Comparison of ENCODE assay signal across 18 cellular contexts in genomic region chr19:6209680-6210079, GRCh38.
"Had no signal": no experiment of that assay in that cellular context is flagged by ENCODE, and none has a peak within 500 bp of the region (broad histone marks: within the 10 kb centered on the region; RNA-seq: fewer than 3 reads in every experiment).

No MANE protein-coding gene starts in this region.

- H3K27me3 ChIP-seq: cardiac muscle cell, spleen, stomach, suprapubic skin, vagina had no signal

- H3K4me1 Mint-ChIP-seq: activated CD4-positive, alpha-beta T cell treated with anti-CD3 and anti-CD28 coated beads, Interleukin-2, amount 10 ng/mL, durations not matched to agents 7 days and 5 days; activated naive CD8-positive, alpha-beta T cell treated with anti-CD3 and anti-CD28 coated beads, Interleukin-2, amount 50 U/mL, for 24 hours had no signal

- H3K27ac Mint-ChIP-seq: activated CD4-positive, alpha-beta T cell treated with anti-CD3 and anti-CD28 coated beads, Interleukin-2, amount 10 ng/mL, durations not matched to agents 7 days and 5 days; activated CD8-positive, alpha-beta T cell treated with anti-CD3 and anti-CD28 coated beads for 36 hours; activated naive CD8-positive, alpha-beta T cell treated with anti-CD3 and anti-CD28 coated beads, Interleukin-2, amount 50 U/mL, for 24 hours; activated T-helper 1 cell treated with anti-CD3 and anti-CD28 coated beads, Interleukin-12 subunit alpha, Interleukin-12 subunit beta, Interleukin-2, Interleukin-4 antibody, amounts not matched to agents 30 ng/mL and 10 ng/mL and 1 ng/mL, durations not matched to agents 14 hours and 24 hours and 36 hours; memory B cell; natural killer cell treated with Interleukin-12 subunit alpha and Interleukin-12 subunit beta and Interleukin-15 and Interleukin-18, amount 100 ng/mL, for 72 hours had no signal

- H3K27ac ChIP-seq: suprapubic skin, vagina had no signal

- H3K4me3 ChIP-seq: cardiac muscle cell, spleen, stomach, suprapubic skin, vagina had no signal

- H3K36me3 Mint-ChIP-seq: natural killer cell treated with Interleukin-12 subunit alpha and Interleukin-12 subunit beta and Interleukin-15 and Interleukin-18, amount 100 ng/mL, for 72 hours had no signal

- H3K4me3 Mint-ChIP-seq: activated CD4-positive, alpha-beta T cell treated with anti-CD3 and anti-CD28 coated beads, Interleukin-2, amount 10 ng/mL, durations not matched to agents 7 days and 5 days; activated CD8-positive, alpha-beta T cell treated with anti-CD3 and anti-CD28 coated beads for 36 hours; activated naive CD8-positive, alpha-beta T cell treated with anti-CD3 and anti-CD28 coated beads, Interleukin-2, amount 50 U/mL, for 24 hours; activated T-helper 1 cell treated with anti-CD3 and anti-CD28 coated beads, Interleukin-12 subunit alpha, Interleukin-12 subunit beta, Interleukin-2, Interleukin-4 antibody, amounts not matched to agents 30 ng/mL and 10 ng/mL and 1 ng/mL, durations not matched to agents 14 hours and 24 hours and 36 hours; memory B cell; natural killer cell treated with Interleukin-12 subunit alpha and Interleukin-12 subunit beta and Interleukin-15 and Interleukin-18, amount 100 ng/mL, for 72 hours had no signal

- H3K4me1 ChIP-seq: stomach, suprapubic skin, vagina had no signal

- DNase-seq: activated CD4-positive, alpha-beta T cell treated with anti-CD3 and anti-CD28 coated beads, Interleukin-2, amount 10 ng/mL, durations not matched to agents 7 days and 5 days; activated CD8-positive, alpha-beta T cell treated with anti-CD3 and anti-CD28 coated beads for 36 hours; activated gamma-delta T cell; activated naive CD4-positive, alpha-beta T cell treated with anti-CD3 and anti-CD28 coated beads, Interleukin-2, amount 50 U/mL, for 16 hours; activated naive CD8-positive, alpha-beta T cell treated with anti-CD3 and anti-CD28 coated beads, Interleukin-2, amount 50 U/mL, for 24 hours; left colon; retina; spleen; stimulated activated CD4-positive, alpha-beta T cell treated with anti-CD3 and anti-CD28 coated beads, Interleukin-4, amount 100 ng/mL, for 1 hour; stomach; trophoblast cell had no signal

- H3K27me3 Mint-ChIP-seq: activated CD4-positive, alpha-beta T cell treated with anti-CD3 and anti-CD28 coated beads, Interleukin-2, amount 10 ng/mL, durations not matched to agents 7 days and 5 days; activated CD8-positive, alpha-beta T cell treated with anti-CD3 and anti-CD28 coated beads for 36 hours; activated naive CD8-positive, alpha-beta T cell treated with anti-CD3 and anti-CD28 coated beads, Interleukin-2, amount 50 U/mL, for 24 hours; natural killer cell treated with Interleukin-12 subunit alpha and Interleukin-12 subunit beta and Interleukin-15 and Interleukin-18, amount 100 ng/mL, for 72 hours had no signal

- H3K9me3 Mint-ChIP-seq: activated CD4-positive, alpha-beta T cell treated with anti-CD3 and anti-CD28 coated beads, Interleukin-2, amount 10 ng/mL, durations not matched to agents 7 days and 5 days; activated CD8-positive, alpha-beta T cell treated with anti-CD3 and anti-CD28 coated beads for 36 hours; activated naive CD8-positive, alpha-beta T cell treated with anti-CD3 and anti-CD28 coated beads, Interleukin-2, amount 50 U/mL, for 24 hours; activated T-helper 1 cell treated with anti-CD3 and anti-CD28 coated beads, Interleukin-12 subunit alpha, Interleukin-12 subunit beta, Interleukin-2, Interleukin-4 antibody, amounts not matched to agents 30 ng/mL and 10 ng/mL and 1 ng/mL, durations not matched to agents 14 hours and 24 hours and 36 hours; memory B cell; natural killer cell treated with Interleukin-12 subunit alpha and Interleukin-12 subunit beta and Interleukin-15 and Interleukin-18, amount 100 ng/mL, for 72 hours had no signal

- H3K9me3 ChIP-seq: spleen, stomach, suprapubic skin, vagina had no signal

- ATAC-seq: activated CD4-positive, CD25-positive, alpha-beta regulatory T cell treated with anti-CD3 and anti-CD28 coated beads, Interleukin-2, amount 50 U/mL, for 24 hours; activated CD8-positive, alpha-beta T cell treated with anti-CD3 and anti-CD28 coated beads for 36 hours; activated naive CD8-positive, alpha-beta T cell treated with anti-CD3 and anti-CD28 coated beads, Interleukin-2, amount 50 U/mL, for 24 hours; left colon; natural killer cell treated with Interleukin-12 subunit alpha and Interleukin-12 subunit beta and Interleukin-15 and Interleukin-18, amount 100 ng/mL, for 72 hours had no signal
